Comparison of ENCODE assay signal across 2 cellular contexts in the genomic region with DNA sequence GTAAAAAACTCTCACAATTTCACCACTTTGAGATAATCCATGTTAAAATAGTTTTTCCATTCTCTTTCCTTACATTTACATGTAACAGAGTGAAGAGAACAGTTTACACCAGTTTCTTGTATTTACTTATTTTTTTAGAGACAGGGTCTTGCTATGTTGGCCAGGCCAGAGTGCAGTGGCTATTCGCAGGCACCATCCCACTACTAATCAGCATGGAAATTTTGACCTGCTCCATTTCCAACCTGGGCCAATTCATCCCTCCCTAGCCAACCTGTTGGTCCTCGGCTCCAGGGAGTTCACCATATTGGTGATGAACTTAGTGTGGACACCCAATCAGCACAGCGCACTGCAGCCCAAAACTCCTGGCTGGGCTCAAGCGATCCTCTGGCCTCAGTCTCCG.
TF ChIP-seq lines count a peak whose summit lies in the region.

No MANE protein-coding gene starts in this region.

TF ChIP-seq in HepG2, 621 proteins besides CTCF, POLR2A, EP300 and RAD21:
- TF ChIP-seq EZH2 (conservative IDR thresholded peaks at IDR 0.05; ENCODE audit: low read depth, low read length), result no peak
- TF ChIP-seq ZFP41 (CRISPR knock-in tag; IDR thresholded peaks at IDR 0.05; ENCODE audit: borderline replicate concordance), result no peak
- TF ChIP-seq ZNF616 (CRISPR knock-in tag; IDR thresholded peaks at IDR 0.05; ENCODE audit: low read depth), result no peak
- peak; percentile 67 for TF ChIP-seq ZNF121 (CRISPR knock-in tag; IDR thresholded peaks at IDR 0.05)

TF ChIP-seq in K562, 482 proteins besides CTCF, POLR2A, EP300 and RAD21:
- TF ChIP-seq, protein P1, sequence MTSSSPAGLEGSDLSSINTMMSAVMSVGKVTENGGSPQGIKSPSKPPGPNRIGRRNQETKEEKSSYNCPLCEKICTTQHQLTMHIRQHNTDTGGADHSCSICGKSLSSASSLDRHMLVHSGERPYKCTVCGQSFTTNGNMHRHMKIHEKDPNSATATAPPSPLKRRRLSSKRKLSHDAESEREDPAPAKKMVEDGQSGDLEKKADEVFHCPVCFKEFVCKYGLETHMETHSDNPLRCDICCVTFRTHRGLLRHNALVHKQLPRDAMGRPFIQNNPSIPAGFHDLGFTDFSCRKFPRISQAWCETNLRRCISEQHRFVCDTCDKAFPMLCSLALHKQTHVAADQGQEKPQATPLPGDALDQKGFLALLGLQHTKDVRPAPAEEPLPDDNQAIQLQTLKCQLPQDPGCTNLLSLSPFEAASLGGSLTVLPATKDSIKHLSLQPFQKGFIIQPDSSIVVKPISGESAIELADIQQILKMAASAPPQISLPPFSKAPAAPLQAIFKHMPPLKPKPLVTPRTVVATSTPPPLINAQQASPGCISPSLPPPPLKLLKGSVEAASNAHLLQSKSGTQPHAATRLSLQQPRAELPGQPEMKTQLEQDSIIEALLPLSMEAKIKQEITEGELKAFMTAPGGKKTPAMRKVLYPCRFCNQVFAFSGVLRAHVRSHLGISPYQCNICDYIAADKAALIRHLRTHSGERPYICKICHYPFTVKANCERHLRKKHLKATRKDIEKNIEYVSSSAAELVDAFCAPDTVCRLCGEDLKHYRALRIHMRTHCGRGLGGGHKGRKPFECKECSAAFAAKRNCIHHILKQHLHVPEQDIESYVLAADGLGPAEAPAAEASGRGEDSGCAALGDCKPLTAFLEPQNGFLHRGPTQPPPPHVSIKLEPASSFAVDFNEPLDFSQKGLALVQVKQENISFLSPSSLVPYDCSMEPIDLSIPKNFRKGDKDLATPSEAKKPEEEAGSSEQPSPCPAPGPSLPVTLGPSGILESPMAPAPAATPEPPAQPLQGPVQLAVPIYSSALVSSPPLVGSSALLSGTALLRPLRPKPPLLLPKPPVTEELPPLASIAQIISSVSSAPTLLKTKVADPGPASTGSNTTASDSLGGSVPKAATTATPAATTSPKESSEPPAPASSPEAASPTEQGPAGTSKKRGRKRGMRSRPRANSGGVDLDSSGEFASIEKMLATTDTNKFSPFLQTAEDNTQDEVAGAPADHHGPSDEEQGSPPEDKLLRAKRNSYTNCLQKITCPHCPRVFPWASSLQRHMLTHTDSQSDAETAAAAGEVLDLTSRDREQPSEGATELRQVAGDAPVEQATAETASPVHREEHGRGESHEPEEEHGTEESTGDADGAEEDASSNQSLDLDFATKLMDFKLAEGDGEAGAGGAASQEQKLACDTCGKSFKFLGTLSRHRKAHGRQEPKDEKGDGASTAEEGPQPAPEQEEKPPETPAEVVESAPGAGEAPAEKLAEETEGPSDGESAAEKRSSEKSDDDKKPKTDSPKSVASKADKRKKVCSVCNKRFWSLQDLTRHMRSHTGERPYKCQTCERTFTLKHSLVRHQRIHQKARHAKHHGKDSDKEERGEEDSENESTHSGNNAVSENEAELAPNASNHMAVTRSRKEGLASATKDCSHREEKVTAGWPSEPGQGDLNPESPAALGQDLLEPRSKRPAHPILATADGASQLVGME (CRISPR knock-in tag; IDR thresholded peaks at IDR 0.05), result no peak
- no peak for TF ChIP-seq PML (IDR thresholded peaks at IDR 0.05; ENCODE audit: low read length)
- TF ChIP-seq, protein P2, sequence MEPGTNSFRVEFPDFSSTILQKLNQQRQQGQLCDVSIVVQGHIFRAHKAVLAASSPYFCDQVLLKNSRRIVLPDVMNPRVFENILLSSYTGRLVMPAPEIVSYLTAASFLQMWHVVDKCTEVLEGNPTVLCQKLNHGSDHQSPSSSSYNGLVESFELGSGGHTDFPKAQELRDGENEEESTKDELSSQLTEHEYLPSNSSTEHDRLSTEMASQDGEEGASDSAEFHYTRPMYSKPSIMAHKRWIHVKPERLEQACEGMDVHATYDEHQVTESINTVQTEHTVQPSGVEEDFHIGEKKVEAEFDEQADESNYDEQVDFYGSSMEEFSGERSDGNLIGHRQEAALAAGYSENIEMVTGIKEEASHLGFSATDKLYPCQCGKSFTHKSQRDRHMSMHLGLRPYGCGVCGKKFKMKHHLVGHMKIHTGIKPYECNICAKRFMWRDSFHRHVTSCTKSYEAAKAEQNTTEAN (CRISPR knock-in tag; IDR thresholded peaks at IDR 0.05), result no peak
- no peak for TF ChIP-seq BHLHE40 (IDR thresholded peaks at IDR 0.05; ENCODE audit: low read length)
- no peak for TF ChIP-seq NCOA1 (IDR thresholded peaks at IDR 0.05; ENCODE audit: low read depth)
- TF ChIP-seq SIN3A (IDR thresholded peaks at IDR 0.05; ENCODE audit: borderline replicate concordance in 2 of 2, control insufficient read depth in 1 of 2, low read depth in 2 of 2, low read length in 2 of 2), result no peak
- TF ChIP-seq, protein P3, sequence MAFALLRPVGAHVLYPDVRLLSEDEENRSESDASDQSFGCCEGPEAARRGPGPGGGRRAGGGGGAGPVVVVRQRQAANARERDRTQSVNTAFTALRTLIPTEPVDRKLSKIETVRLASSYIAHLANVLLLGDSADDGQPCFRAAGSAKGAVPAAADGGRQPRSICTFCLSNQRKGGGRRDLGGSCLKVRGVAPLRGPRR (CRISPR knock-in tag; IDR thresholded peaks at IDR 0.05), result no peak
- peak; percentile 79 for TF ChIP-seq ZNF121 (CRISPR knock-in tag; conservative IDR thresholded peaks at IDR 0.05)
